Comparison of ENCODE assay signal across 9 cellular contexts in the genomic region with DNA sequence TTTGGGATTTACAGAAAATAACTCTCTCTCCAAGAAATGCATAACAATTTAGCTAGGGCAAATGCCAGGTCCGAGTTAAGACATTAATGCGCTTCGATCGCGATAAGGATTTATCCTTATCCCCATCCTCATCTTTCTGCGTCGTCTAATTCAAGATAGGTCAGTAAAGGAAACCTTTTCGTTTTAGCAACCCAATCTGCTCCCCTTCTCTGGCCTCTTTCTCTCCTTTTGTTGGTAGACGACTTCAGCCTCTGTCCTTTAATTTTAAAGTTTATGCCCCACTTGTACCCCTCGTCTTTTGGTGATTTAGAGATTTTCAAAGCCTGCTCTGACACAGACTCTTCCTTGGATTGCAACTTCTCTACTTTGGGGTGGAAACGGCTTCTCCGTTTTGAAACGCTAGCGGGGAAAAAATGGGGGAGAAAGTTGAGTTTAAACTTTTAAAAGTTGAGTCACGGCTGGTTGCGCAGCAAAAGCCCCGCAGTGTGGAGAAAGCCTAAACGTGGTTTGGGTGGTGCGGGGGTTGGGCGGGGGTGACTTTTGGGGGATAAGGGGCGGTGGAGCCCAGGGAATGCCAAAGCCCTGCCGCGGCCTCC. TPM values are rescaled to one million over a fixed set of nuclear protein-coding genes. Genes with fewer than 3 reads are reported as not detected.
DNase-seq lines count a peak whose midpoint lies in the region; ATAC-seq and TF ChIP-seq lines count a peak whose summit lies in the region.
"Had no signal": no experiment of that assay in that cellular context is flagged by ENCODE, and none has a peak within 500 bp of the region (broad histone marks: within the 10 kb centered on the region; RNA-seq: fewer than 3 reads in every experiment).

No MANE protein-coding gene starts in this region.

- no peak overlapping the region for H3K27ac ChIP-seq in Karpas-422 (ENCODE audit: low read length)
- H3K27ac ChIP-seq in dorsolateral prefrontal cortex = peak overlapping the region in 39 of 59 donors; percentile 3 to 87 (median 56)

- no peaks in the 10 kb centered on the region for H3K79me2 ChIP-seq in Karpas-422 (ENCODE audit: low read length)

- peak overlapping the region; percentile 43 for H3K4me2 ChIP-seq in Karpas-422 (ENCODE audit: low read depth, low read length, poor library complexity, severe bottlenecking)

- DNase-seq in AG08396 (ENCODE audit: low spot score) = peak; percentile 23
- DNase-seq in Karpas-422 = no peak
- no peak for DNase-seq in dorsolateral prefrontal cortex
- no peak for DNase-seq in stimulated activated naive CD4-positive, alpha-beta T cell (lab: John Stamatoyannopoulos, UW)
- DNase-seq in CD1c-positive myeloid dendritic cell (ENCODE audit: extremely low spot score) = no peak
- DNase-seq in stimulated activated CD4-positive, alpha-beta T cell treated with anti-CD3 and anti-CD28 coated beads, Interleukin-15, amount 100 ng/mL, for 24 hours = no peak
- DNase-seq: Kasumi-1 had no signal

- H3K27me3 ChIP-seq in Karpas-422 (ENCODE audit: low read length) (0 out of 2 replicates have a peak, but pooled peaks cover 2% of the 10 kb centered on the region), dorsolateral prefrontal cortex (peaks cover 0 to 13% (median 0%) of the 10 kb centered on the region in 45 donors)

- no peak for TF ChIP-seq CTCF in dorsolateral prefrontal cortex (IDR thresholded peaks at IDR 0.05 in 54 of 56, conservative IDR thresholded peaks at IDR 0.05 in 2 of 56; ENCODE audit: low read depth in 1 of 56, partially characterized antibody in 56 of 56)
- no peak for TF ChIP-seq CTCF in nephron (IDR thresholded peaks at IDR 0.05; ENCODE audit: unreplicated experiment in 3 of 3)

- peaks cover 2% of the 10 kb centered on the region for H3K9me3 Mint-ChIP-seq in nephron

- no peaks in the 10 kb centered on the region for H3K36me3 ChIP-seq in Karpas-422 (ENCODE audit: insufficient read depth, low read length)

- no peak for ATAC-seq in GM19035 (IDR thresholded peaks at IDR 0.05; ENCODE audit: unreplicated experiment)

- no peaks in the 10 kb centered on the region for H3K36me3 Mint-ChIP-seq in nephron (ENCODE audit: low read depth)

- no peak overlapping the region for H3K9ac ChIP-seq in Karpas-422 (ENCODE audit: low read length)

- H4K20me1 ChIP-seq in Karpas-422 (ENCODE audit: insufficient read depth, low read depth, low read length) = no peaks in the 10 kb centered on the region

- intact Hi-C loops in dorsolateral prefrontal cortex (cut with DNase I) = no loop called here

- peaks cover 17% of the 10 kb centered on the region for H3K4me1 ChIP-seq in Karpas-422 (ENCODE audit: low read length)

- no peaks in the 10 kb centered on the region for H3K9me2 ChIP-seq in Karpas-422 (replicated peaks; ENCODE audit: insufficient read depth, low read length)

- peak overlapping the region; percentile 76 to 87 (median 82) for H3K27ac Mint-ChIP-seq in nephron

- no peaks in the 10 kb centered on the region for H3K9me3 ChIP-seq in Karpas-422 (ENCODE audit: low read length)

- H3K27me3 Mint-ChIP-seq in nephron (ENCODE audit: low read depth) = peaks cover 24% of the 10 kb centered on the region

- H3K4me3 Mint-ChIP-seq in nephron = peak overlapping the region; percentile 79 to 86 (median 83)

- no peak overlapping the region for H2AFZ ChIP-seq in Karpas-422 (ENCODE audit: low read length)

- peaks cover 29% of the 10 kb centered on the region for H3K4me1 Mint-ChIP-seq in nephron

- no peak overlapping the region for H3K4me3 ChIP-seq in Karpas-422 (ENCODE audit: low read length)
- H3K4me3 ChIP-seq in dorsolateral prefrontal cortex = peak overlapping the region; percentile 37 to 91 (median 77)

RNA-seq across cellular contexts. Expression of a gene that starts 0.5 kb away (rescaled TPM):
- 0.22 TPM in 1 of 2 replicates, not detected in the other for total RNA-seq in Karpas-422 (2014; rRNA removed; shearing (Covaris generic); ENCODE audit: low replicate concordance)
- 10 to 100 TPM; 14.4 to 85.8 (median 31.7) TPM for total RNA-seq in dorsolateral prefrontal cortex

Comparison
In these comparisons a context has a peak if more than half of its experiments do, and no peak if none do; other contexts are left out.
1. RNA of a gene that starts 0.5 kb away (total RNA-seq): 14.4 to 85.8 TPM in dorsolateral prefrontal cortex; 0.22 TPM in Karpas-422; every median in the first group is over 10 times any median in the second.